In the genomic region with DNA sequence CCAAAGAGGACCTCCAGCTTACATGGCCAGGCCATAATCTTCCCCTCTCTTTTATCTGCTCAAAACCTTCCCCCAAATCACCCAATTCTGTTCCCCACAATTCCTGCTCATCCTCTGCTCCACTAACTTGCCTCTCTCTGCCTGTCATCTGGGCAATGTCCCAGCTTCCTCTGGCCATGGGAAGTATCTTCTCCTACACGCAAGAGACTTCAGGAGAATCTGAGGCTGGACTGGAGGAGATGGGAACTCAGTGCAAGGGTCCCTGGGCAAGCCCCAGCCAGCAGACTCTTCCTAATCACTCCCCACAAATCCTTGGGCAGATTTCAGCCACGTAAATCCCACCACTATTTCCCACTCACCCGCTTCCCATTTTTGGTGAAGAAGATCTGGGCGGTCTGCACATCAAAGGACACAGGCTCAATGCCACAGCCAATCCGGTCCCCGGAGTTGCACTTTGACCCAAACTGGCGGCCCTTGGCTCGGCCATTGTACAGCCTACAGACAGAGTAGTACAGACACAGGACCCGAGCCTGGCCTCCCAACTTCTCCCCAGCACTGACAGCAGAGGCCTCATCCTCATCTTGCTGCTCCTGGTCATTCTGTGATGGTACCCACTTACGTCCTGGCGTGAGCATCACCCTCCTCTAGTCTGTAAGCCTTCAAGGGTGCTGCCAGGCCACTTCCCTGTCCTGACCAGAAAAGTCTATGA, we compare ENCODE assay signal across 17 cellular contexts. TPM values are rescaled to one million over a fixed set of nuclear protein-coding genes. Genes with fewer than 3 reads are reported as not detected.
A peak's percentile ranks its signal among the peaks of the same experiment; 100 is the strongest.
DNase-seq lines count a peak whose midpoint lies in the region; ATAC-seq, FAIRE-seq and TF ChIP-seq lines count a peak whose summit lies in the region.
"Had no signal": no experiment of that assay in that cellular context is flagged by ENCODE, and none has a peak within 500 bp of the region (broad histone marks: within the 10 kb centered on the region; RNA-seq: fewer than 3 reads in every experiment).

No MANE protein-coding gene starts in this region.

- peak overlapping the region in 2 of 3 experiments; percentile 0 to 19 for H3K4me3 Mint-ChIP-seq in nephron
- H3K4me3 Mint-ChIP-seq in HFFc6: no peak overlapping the region
- H3K4me3 Mint-ChIP-seq: central memory CD8-positive, alpha-beta T cell had no signal

- CTCF ChIA-PET in K562 (lab: Yijun Ruan, JAX; ENCODE audit: low intra/inter-chr PET ratio): interaction anchor here (0.7 kb wide), 1 partner anchor 178 kb away, joined by 4 read pairs; no protein-coding TSS in a partner anchor

- H3K4me1 Mint-ChIP-seq in nephron (peaks cover 58% of the 10 kb centered on the region), HFFc6 (ENCODE audit: low read depth) (peaks cover 49% of the 10 kb centered on the region)

- in situ Hi-C loops in K562 (cut with MboI): no loop called here

- peaks cover 51% of the 10 kb centered on the region for H3K36me3 Mint-ChIP-seq in nephron (ENCODE audit: low read depth)
- H3K36me3 Mint-ChIP-seq in HFFc6 (ENCODE audit: low read depth): peaks cover 39% of the 10 kb centered on the region

- H3K27ac Mint-ChIP-seq in nephron (peak overlapping the region in 2 of 3 experiments; percentile 45 to 81), HFFc6 (no peak overlapping the region)

- H3K36me3 ChIP-seq in K562 (ENCODE audit: control insufficient read depth, insufficient read depth, low read length) (peaks cover 14% of the 10 kb centered on the region; the same call in 2 of the 3 replicates), tibial artery (peaks cover 28 to 59% (median 34%) of the 10 kb centered on the region in 3 donors)

- H3K9me3 Mint-ChIP-seq in nephron (no peaks in the 10 kb centered on the region), HFFc6 (no peaks in the 10 kb centered on the region)
- H3K9me3 Mint-ChIP-seq: central memory CD8-positive, alpha-beta T cell had no signal

- no peak for TF ChIP-seq RAD21 in K562 (CRISPR knock-in tag; conservative IDR thresholded peaks at IDR 0.05 in 1 of 2, IDR thresholded peaks at IDR 0.05 in 1 of 2)

- H4K20me1 ChIP-seq in K562 (replicated peaks; ENCODE audit: control insufficient read depth, insufficient read depth, low read length): no peaks in the 10 kb centered on the region

- ATAC-seq in K562: no peak
- ATAC-seq in GM18511 (IDR thresholded peaks at IDR 0.05; ENCODE audit: unreplicated experiment): no peak
- ATAC-seq: A549 had no signal

- H3K9ac ChIP-seq in K562 (ENCODE audit: insufficient read depth in 1 of 2, low read depth in 2 of 2, low read length in 2 of 2): no peak overlapping the region

- peaks cover 8% of the 10 kb centered on the region; the same call in 2 of the 3 replicates for H3K79me2 ChIP-seq in K562 (ENCODE audit: control insufficient read depth, insufficient read depth, low read length)

- H3K27me3 Mint-ChIP-seq in nephron (ENCODE audit: low read depth) (no peaks in the 10 kb centered on the region), HFFc6 (ENCODE audit: insufficient read depth) (peaks cover 9% of the 10 kb centered on the region)
- H3K27me3 Mint-ChIP-seq: central memory CD8-positive, alpha-beta T cell had no signal

- no peaks in the 10 kb centered on the region for H3K9me1 ChIP-seq in K562 (ENCODE audit: control insufficient read depth, insufficient read depth, low read length)

- H3K9me3 ChIP-seq in K562 (replicated peaks; ENCODE audit: control insufficient read depth, insufficient read depth, low read depth, low read length) (no peaks in the 10 kb centered on the region), tibial artery (no peaks in the 10 kb centered on the region)
- H3K9me3 ChIP-seq: A549, pancreas had no signal

- POLR2A ChIA-PET in K562 (lab: Yijun Ruan, JAX): interaction anchor here (0.7 kb wide), 1 partner anchor 19 kb away, joined by 3 read pairs; no protein-coding TSS in a partner anchor

- TF ChIP-seq POLR2A in K562 (conservative IDR thresholded peaks at IDR 0.05): no peak

- intact Hi-C loops in K562 (cut with micrococcal nuclease) (no loop called here), tibial artery (cut with DNase I; ENCODE audit: low total_unique reads) (no loop called here)

- H3K4me3 ChIP-seq in K562: no peak overlapping the region
- H3K4me3 ChIP-seq in tibial artery: no peak overlapping the region
- H3K4me3 ChIP-seq: A549, pancreas had no signal

- no peak for TF ChIP-seq EP300 in K562 (IDR thresholded peaks at IDR 0.05; ENCODE audit: low read length)

- peak; percentile 45 for DNase-seq in activated effector memory CD4-positive, alpha-beta T cell treated with anti-CD3 and anti-CD28 coated beads, Interleukin-2, amount 50 U/mL, for 16 hours
- no peak for DNase-seq in activated effector memory CD4-positive, alpha-beta T cell treated with Interleukin-2 at 50 U/mL for 16 hours
- no peak for DNase-seq in K562 (ENCODE audit: extremely low read depth in 1 of 4, low spot score in 3 of 4)
- DNase-seq in tibial artery: peak in 1 of 2 donors; percentile 65
- no peak for DNase-seq in stimulated activated CD4-positive, alpha-beta T cell treated with anti-CD3 and anti-CD28 coated beads, Interleukin-4, amount 100 ng/mL, for 4 hours
- DNase-seq in HFFc6: no peak
- DNase-seq: activated CD4-positive, CD25-positive, alpha-beta regulatory T cell treated with anti-CD3 and anti-CD28 coated beads, Interleukin-2, amount 50 U/mL, for 72 hours; KG1; NCI-H1092 treated with DMSO at 0.1 percent for 48 hours; SHP77; T-helper 2 cell had no signal

- TF ChIP-seq CTCF in K562 (IDR thresholded peaks at IDR 0.05 in 2 of 3, conservative IDR thresholded peaks at IDR 0.05 in 1 of 3; ENCODE audit: insufficient read depth in 2 of 3, low read depth in 1 of 3, low read length in 3 of 3) (no peak), nephron (IDR thresholded peaks at IDR 0.05; ENCODE audit: unreplicated experiment in 3 of 3) (no peak), tibial artery (IDR thresholded peaks at IDR 0.05) (no peak), HFFc6 (IDR thresholded peaks at IDR 0.05) (no peak)

- no peak overlapping the region for H3K4me2 ChIP-seq in K562 (ENCODE audit: insufficient read depth, low read length)
- H3K4me2 ChIP-seq: A549 had no signal

- H3K4me1 ChIP-seq in K562 (replicated peaks in 1 of 2; ENCODE audit: control insufficient read depth in 2 of 2, insufficient read depth in 2 of 2, low read length in 2 of 2) (peaks cover 22 to 35% of the 10 kb centered on the region in 2 experiments), tibial artery (peaks cover 15 to 86% (median 67%) of the 10 kb centered on the region in 4 donors)

- H3K27me3 ChIP-seq in K562 (ENCODE audit: control insufficient read depth in 2 of 2, insufficient read depth in 2 of 2, low read length in 2 of 2): no peaks in the 10 kb centered on the region
- no peaks in the 10 kb centered on the region for H3K27me3 ChIP-seq in tibial artery
- H3K27me3 ChIP-seq: pancreas had no signal

- no peak for FAIRE-seq in K562 (lab: Jason Lieb, UNC)
- FAIRE-seq: A549, pancreas had no signal

- no peak overlapping the region for H2AFZ ChIP-seq in K562 (ENCODE audit: low read depth, low read length)

- BruUV-seq in K562 (replicated peaks; lab: Mats Ljungman, UMichigan): no TSS peak

- H3K27ac ChIP-seq in K562 (ENCODE audit: extremely low read depth, low read depth, low read length) (no peak overlapping the region), tibial artery (peak overlapping the region; percentile 54 to 99)
- H3K27ac ChIP-seq: A549, pancreas had no signal

- WGBS in K562 (ENCODE audit: insufficient coverage, low coverage, missing lambda C conversion rate): 85% methylated on average over 11 of the region's 11 CpGs

RNA-seq across cellular contexts. Expression of gene SPRYD3, which starts 4.7 kb away (rescaled TPM):
- total RNA-seq in K562 (2011; cell fraction: chromatin; rRNA removed; ENCODE audit: low replicate concordance): 10.8 and 27.6 TPM in 2 replicates
- total RNA-seq in K562 (2011; cell fraction: nucleolus; rRNA removed): 15.0 and 17.4 TPM in 2 replicates
- 15.6 and 18.3 TPM in 2 replicates for total RNA-seq in K562 (2011; cell fraction: nucleoplasm; rRNA removed)
- total RNA-seq in K562 (2014; rRNA removed) (8.4 and 10.6 TPM in 2 replicates), K562 (2014; rRNA removed; fragmentation: Illumina TruSeq; extraction: Trizol) (4.1 and 5.1 TPM in 2 replicates), K562 (2015; rRNA removed; fragmentation: Illumina TruSeq; extraction: Trizol) (5.0 and 5.9 TPM in 2 replicates), K562 (2021) (10.8 and 13.6 TPM in 2 replicates)
- polyA plus RNA-seq in K562 (2011; rRNA removed) (6.2 and 7.6 TPM in 2 replicates), K562 (2014; fragmentation: Illumina TruSeq; extraction: Trizol) (10.6 and 11.4 TPM in 2 replicates), K562 (2014; fragmentation: Nextera tagmentation; extraction: Ambion mirVana) (1 to 10 TPM; 1.5 to 2.6 TPM), K562 (2014; rRNA removed) (9.1 and 11.0 TPM in 2 replicates)
- 8.6 and 18.4 TPM in 2 replicates for polyA plus RNA-seq in K562 (2011; cell fraction: cytosol; rRNA removed)
- 11.1 and 16.3 TPM in 2 replicates for polyA plus RNA-seq in K562 (2011; cell fraction: nucleus; rRNA removed)
- 11.4 and 11.7 TPM in 2 replicates for polyA plus RNA-seq in K562 (2012)
- 7.4 and 10.3 TPM in 2 replicates for polyA minus RNA-seq in K562 (2011; rRNA and poly(A)+ RNA removed)
- 6.8 and 11.6 TPM in 2 replicates for polyA minus RNA-seq in K562 (2011; cell fraction: cytosol; rRNA and poly(A)+ RNA removed)
- polyA minus RNA-seq in K562 (2011; cell fraction: nucleus; rRNA and poly(A)+ RNA removed): 6.6 and 7.5 TPM in 2 replicates
- total RNA-seq in HFFc6 (2021; fragmentation: NEBNext Ultra II Directional; extraction: Animal tissue kit (Norgen Biotek cat#: 25700)): 10 to 100 TPM; 50.5 to 59.4 (median 54.9) TPM

RNA-seq across cellular contexts. Expression of gene IGFBP6, which starts 23.0 kb away (rescaled TPM):
- 0.97 TPM in 1 of 2 replicates, not detected in the other for total RNA-seq in K562 (2011; cell fraction: chromatin; rRNA removed; ENCODE audit: low replicate concordance)
- total RNA-seq in K562 (2011; cell fraction: nucleolus; rRNA removed): 0.66 and 1.8 TPM in 2 replicates
- 0.37 TPM in 1 of 2 replicates, not detected in the other for total RNA-seq in K562 (2011; cell fraction: nucleoplasm; rRNA removed)
- total RNA-seq in K562 (2014; rRNA removed) (1.2 and 1.6 TPM in 2 replicates), K562 (2014; rRNA removed; fragmentation: Illumina TruSeq; extraction: Trizol) (0.36 and 0.61 TPM in 2 replicates), K562 (2015; rRNA removed; fragmentation: Illumina TruSeq; extraction: Trizol) (0.38 and 0.76 TPM in 2 replicates), K562 (2021) (1.4 and 2.3 TPM in 2 replicates)
- polyA plus RNA-seq in K562 (2011; rRNA removed) (0.24 and 1.4 TPM in 2 replicates), K562 (2014; fragmentation: Illumina TruSeq; extraction: Trizol) (0.52 and 0.62 TPM in 2 replicates), K562 (2014; fragmentation: Nextera tagmentation; extraction: Ambion mirVana) (under 1 TPM; 0.15 to 0.23 TPM), K562 (2014; rRNA removed) (0.54 and 2.4 TPM in 2 replicates)
- polyA plus RNA-seq in K562 (2011; cell fraction: cytosol; rRNA removed): 0.94 and 2.5 TPM in 2 replicates
- polyA plus RNA-seq in K562 (2011; cell fraction: nucleus; rRNA removed): 0.24 and 0.47 TPM in 2 replicates
- polyA plus RNA-seq in K562 (2012): 0.89 and 1.4 TPM in 2 replicates
- not detected in 2 replicates for polyA minus RNA-seq in K562 (2011; rRNA and poly(A)+ RNA removed)
- polyA minus RNA-seq in K562 (2011; cell fraction: cytosol; rRNA and poly(A)+ RNA removed): 1.1 TPM in 1 of 2 replicates, not detected in the other
- not detected in 2 replicates for polyA minus RNA-seq in K562 (2011; cell fraction: nucleus; rRNA and poly(A)+ RNA removed)
- 100 to 1,000 TPM; 317 to 444 (median 430) TPM for total RNA-seq in HFFc6 (2021; fragmentation: NEBNext Ultra II Directional; extraction: Animal tissue kit (Norgen Biotek cat#: 25700))

RNA-seq across cellular contexts. Expression of gene TNS2, which starts 24.6 kb away (rescaled TPM):
- 7.1 and 23.0 TPM in 2 replicates for total RNA-seq in K562 (2011; cell fraction: chromatin; rRNA removed; ENCODE audit: low replicate concordance)
- total RNA-seq in K562 (2011; cell fraction: nucleolus; rRNA removed): 8.0 and 14.7 TPM in 2 replicates
- 8.0 and 11.1 TPM in 2 replicates for total RNA-seq in K562 (2011; cell fraction: nucleoplasm; rRNA removed)
- total RNA-seq in K562 (2014; rRNA removed) (1.2 and 1.3 TPM in 2 replicates), K562 (2014; rRNA removed; fragmentation: Illumina TruSeq; extraction: Trizol) (0.41 and 0.73 TPM in 2 replicates), K562 (2015; rRNA removed; fragmentation: Illumina TruSeq; extraction: Trizol) (0.65 and 0.79 TPM in 2 replicates), K562 (2021) (2.8 and 3.1 TPM in 2 replicates)
- polyA plus RNA-seq in K562 (2011; rRNA removed) (1.3 and 1.7 TPM in 2 replicates), K562 (2014; fragmentation: Illumina TruSeq; extraction: Trizol) (1.4 and 1.6 TPM in 2 replicates), K562 (2014; fragmentation: Nextera tagmentation; extraction: Ambion mirVana) (under 1 TPM in 1 of 2 experiments, not detected in 1; 0.28 TPM), K562 (2014; rRNA removed) (1.0 and 2.8 TPM in 2 replicates)
- 0.91 and 1.3 TPM in 2 replicates for polyA plus RNA-seq in K562 (2011; cell fraction: cytosol; rRNA removed)
- polyA plus RNA-seq in K562 (2011; cell fraction: nucleus; rRNA removed): 7.6 and 16.8 TPM in 2 replicates
- polyA plus RNA-seq in K562 (2012): 1.5 and 2.8 TPM in 2 replicates
- 2.3 and 2.9 TPM in 2 replicates for polyA minus RNA-seq in K562 (2011; rRNA and poly(A)+ RNA removed)
- 4.6 and 4.9 TPM in 2 replicates for polyA minus RNA-seq in K562 (2011; cell fraction: cytosol; rRNA and poly(A)+ RNA removed)
- 9.4 and 13.6 TPM in 2 replicates for polyA minus RNA-seq in K562 (2011; cell fraction: nucleus; rRNA and poly(A)+ RNA removed)
- total RNA-seq in HFFc6 (2021; fragmentation: NEBNext Ultra II Directional; extraction: Animal tissue kit (Norgen Biotek cat#: 25700)): 10 to 100 TPM; 44.3 to 69.2 (median 58.9) TPM

RNA-seq across cellular contexts. Expression of gene SOAT2, which starts 28.8 kb away (rescaled TPM):
- not detected in 2 replicates for total RNA-seq in K562 (2011; cell fraction: chromatin; rRNA removed; ENCODE audit: low replicate concordance)
- not detected in 2 replicates for total RNA-seq in K562 (2011; cell fraction: nucleolus; rRNA removed)
- total RNA-seq in K562 (2011; cell fraction: nucleoplasm; rRNA removed): 0.38 TPM in 1 of 2 replicates, not detected in the other
- total RNA-seq in K562 (2014; rRNA removed) (not detected in 2 replicates), K562 (2014; rRNA removed; fragmentation: Illumina TruSeq; extraction: Trizol) (not detected in 2 replicates), K562 (2015; rRNA removed; fragmentation: Illumina TruSeq; extraction: Trizol) (not detected in 2 replicates), K562 (2021) (not detected in 2 replicates)
- polyA plus RNA-seq in K562 (2011; rRNA removed) (not detected in 2 replicates), K562 (2014; fragmentation: Illumina TruSeq; extraction: Trizol) (not detected in 2 replicates), K562 (2014; fragmentation: Nextera tagmentation; extraction: Ambion mirVana) (not detected), K562 (2014; rRNA removed) (0.04 TPM in 1 of 2 replicates, not detected in the other)
- not detected in 2 replicates for polyA plus RNA-seq in K562 (2011; cell fraction: cytosol; rRNA removed)
- polyA plus RNA-seq in K562 (2011; cell fraction: nucleus; rRNA removed): not detected in 2 replicates
- polyA plus RNA-seq in K562 (2012): not detected in 2 replicates
- polyA minus RNA-seq in K562 (2011; rRNA and poly(A)+ RNA removed): not detected in 2 replicates
- polyA minus RNA-seq in K562 (2011; cell fraction: cytosol; rRNA and poly(A)+ RNA removed): not detected in 2 replicates
- not detected in 2 replicates for polyA minus RNA-seq in K562 (2011; cell fraction: nucleus; rRNA and poly(A)+ RNA removed)
- total RNA-seq in HFFc6 (2021; fragmentation: NEBNext Ultra II Directional; extraction: Animal tissue kit (Norgen Biotek cat#: 25700)): under 1 TPM; 0.12 to 0.34 (median 0.18) TPM
- total RNA-seq: glomerular endothelial cell had no signal

Comparison
In these comparisons a context has a peak if more than half of its experiments do, and no peak if none do; other contexts are left out.
1. RNA of gene IGFBP6, which starts 23.0 kb away (total RNA-seq): 317 to 444 TPM in HFFc6; 0.36 to 2.3 TPM in K562; every median in the first group is over 10 times any median in the second.